17 cellular contexts compared by ENCODE assay signal in genomic region chr1:245677446-245678240, GRCh38.
A peak's percentile ranks its signal among the peaks of the same experiment; 100 is the strongest.
DNase-seq lines count a peak whose midpoint lies in the region; ATAC-seq, FAIRE-seq and TF ChIP-seq lines count a peak whose summit lies in the region.
"Had no signal": no experiment of that assay in that cellular context is flagged by ENCODE, and none has a peak within 500 bp of the region (broad histone marks: within the 10 kb centered on the region; RNA-seq: fewer than 3 reads in every experiment).

No MANE protein-coding gene starts in this region.

- H3K4me2 ChIP-seq in K562 (ENCODE audit: insufficient read depth, low read length): no peak overlapping the region

- TF ChIP-seq CTCF in K562 (IDR thresholded peaks at IDR 0.05 in 2 of 3, conservative IDR thresholded peaks at IDR 0.05 in 1 of 3; ENCODE audit: insufficient read depth in 2 of 3, low read depth in 1 of 3, low read length in 3 of 3) (peak in 2 of 3 experiments; percentile 11 to 34; a peak in 3 of 6 replicates), thyroid gland (IDR thresholded peaks at IDR 0.05) (no peak), mucosa of descending colon (IDR thresholded peaks at IDR 0.05) (no peak)

- H3K4me1 ChIP-seq in K562 (replicated peaks in 1 of 2; ENCODE audit: control insufficient read depth in 2 of 2, insufficient read depth in 2 of 2, low read length in 2 of 2): no peaks in the 10 kb centered on the region; a peak in 2 of 5 replicates
- no peaks in the 10 kb centered on the region for H3K4me1 ChIP-seq in thyroid gland
- no peaks in the 10 kb centered on the region for H3K4me1 ChIP-seq in mucosa of descending colon (ENCODE audit: low read depth)
- H3K4me1 ChIP-seq: Caco-2 had no signal

- H3K9me1 ChIP-seq in K562 (ENCODE audit: control insufficient read depth, insufficient read depth, low read length): no peaks in the 10 kb centered on the region

- no peaks in the 10 kb centered on the region for H4K20me1 ChIP-seq in K562 (replicated peaks; ENCODE audit: control insufficient read depth, insufficient read depth, low read length)

- intact Hi-C loops in cardiac septum (cut with DNase I) (no loop called here), Right ventricle myocardium inferior (cut with DNase I) (no loop called here), K562 (cut with micrococcal nuclease) (loop anchor here (10.0 kb wide), 2 partner anchors 163 to 523 kb away; partner anchors contain the start of gene KIF26B), thyroid gland (cut with DNase I) (no loop called here), mucosa of descending colon (cut with DNase I, micrococcal nuclease) (no loop called here)

- CTCF ChIA-PET in K562 (lab: Yijun Ruan, JAX; ENCODE audit: low intra/inter-chr PET ratio): no interaction called here

- in situ Hi-C loops in K562 (cut with MboI): no loop called here

- peak; percentile 61 for DNase-seq in cardiac septum (ENCODE audit: low spot score)
- DNase-seq in Right ventricle myocardium inferior (ENCODE audit: missing footprints): no peak
- no peak for DNase-seq in K562 (ENCODE audit: extremely low read depth in 1 of 4, low spot score in 3 of 4)
- DNase-seq in kidney tubule cell (ENCODE audit: low spot score): peak; percentile 7
- DNase-seq in iPS-NIHi11 (ENCODE audit: low spot score): no peak
- no peak for DNase-seq in thyroid gland
- DNase-seq in NCI-H2227 (lab: John Stamatoyannopoulos, UW; ENCODE audit: unreplicated experiment): no peak
- no peak for DNase-seq in mucosa of descending colon
- DNase-seq: 8988T, KG1, NCI-H1092, NCI-H1694 treated with DMSO at 0.1 percent for 48 hours, NCI-H446, PC-3 had no signal

- POLR2A ChIA-PET in K562 (lab: Yijun Ruan, JAX): no interaction called here

- H3K9ac ChIP-seq in K562 (ENCODE audit: insufficient read depth in 1 of 2, low read depth in 2 of 2, low read length in 2 of 2): no peak overlapping the region

- BruUV-seq in K562 (replicated peaks; lab: Mats Ljungman, UMichigan): no TSS peak

- peaks cover 22 to 54% of the 10 kb centered on the region in 2 experiments; a peak in 4 of 5 replicates for H3K27me3 ChIP-seq in K562 (ENCODE audit: control insufficient read depth in 2 of 2, insufficient read depth in 2 of 2, low read length in 2 of 2)
- H3K27me3 ChIP-seq in thyroid gland: no peaks in the 10 kb centered on the region

- H3K27ac ChIP-seq in K562 (ENCODE audit: extremely low read depth, low read depth, low read length): no peak overlapping the region
- H3K27ac ChIP-seq in thyroid gland: no peak overlapping the region

- 2% methylated on average over 9 of the region's 9 CpGs for WGBS in K562 (ENCODE audit: insufficient coverage, low coverage, missing lambda C conversion rate)
- 74 to 87% methylated on average over 9 of the region's 9 CpGs for WGBS in thyroid gland, 2 donors

- FAIRE-seq in K562 (lab: Jason Lieb, UNC): no peak
- FAIRE-seq: GM12878, GM18507 had no signal

- TF ChIP-seq EP300 in K562 (IDR thresholded peaks at IDR 0.05; ENCODE audit: low read length): no peak

- H3K4me3 ChIP-seq in K562 (no peak overlapping the region), thyroid gland (replicated peaks in 1 of 3) (no peak overlapping the region), mucosa of descending colon (no peak overlapping the region)
- H3K4me3 ChIP-seq: GM12878 had no signal

- H3K9me3 ChIP-seq in K562 (replicated peaks; ENCODE audit: control insufficient read depth, insufficient read depth, low read depth, low read length): no peaks in the 10 kb centered on the region
- no peaks in the 10 kb centered on the region for H3K9me3 ChIP-seq in thyroid gland
- H3K9me3 ChIP-seq in mucosa of descending colon: no peaks in the 10 kb centered on the region
- H3K9me3 ChIP-seq: Caco-2 had no signal

- TF ChIP-seq POLR2A in K562 (conservative IDR thresholded peaks at IDR 0.05) (no peak), thyroid gland (IDR thresholded peaks at IDR 0.05) (no peak)

- H3K36me3 ChIP-seq in K562 (ENCODE audit: control insufficient read depth, insufficient read depth, low read length): no peaks in the 10 kb centered on the region
- H3K36me3 ChIP-seq in thyroid gland: no peaks in the 10 kb centered on the region
- no peaks in the 10 kb centered on the region for H3K36me3 ChIP-seq in mucosa of descending colon (ENCODE audit: low read depth)

- no peak overlapping the region for H2AFZ ChIP-seq in K562 (ENCODE audit: low read depth, low read length)

- TF ChIP-seq RAD21 in K562 (CRISPR knock-in tag; conservative IDR thresholded peaks at IDR 0.05 in 1 of 2, IDR thresholded peaks at IDR 0.05 in 1 of 2): peak in 1 of 2 experiments; percentile 33; a peak in 2 of 4 replicates

- ATAC-seq in Right ventricle myocardium inferior: no peak
- peak; percentile 58 for ATAC-seq in K562
- no peak for ATAC-seq in mucosa of descending colon
- ATAC-seq: GM12878, PC-3 had no signal

- H3K79me2 ChIP-seq in K562 (ENCODE audit: control insufficient read depth, insufficient read depth, low read length): no peaks in the 10 kb centered on the region

TF ChIP-seq in K562, 482 proteins besides CTCF, POLR2A, EP300 and RAD21:
- no peak for TF ChIP-seq HINFP (tag; conservative IDR thresholded peaks at IDR 0.05; ENCODE audit: low read depth)
- TF ChIP-seq HLTF (IDR thresholded peaks at IDR 0.05): no peak
- TF ChIP-seq ZNF444 (CRISPR knock-in tag; IDR thresholded peaks at IDR 0.05): no peak
- no peak for TF ChIP-seq ZNF785 (CRISPR knock-in tag; IDR thresholded peaks at IDR 0.05)
- TF ChIP-seq SP1 (CRISPR knock-in tag; IDR thresholded peaks at IDR 0.05): no peak
- no peak for TF ChIP-seq POLR2AphosphoS5 (IDR thresholded peaks at IDR 0.05; ENCODE audit: control insufficient read depth, insufficient read depth, low read depth, low read length)
- no peak for TF ChIP-seq CC2D1A (IDR thresholded peaks at IDR 0.05)
- TF ChIP-seq POLR2AphosphoS2 (IDR thresholded peaks at IDR 0.05; ENCODE audit: low read length): no peak
- no peak for TF ChIP-seq ZNF3 (CRISPR knock-in tag; IDR thresholded peaks at IDR 0.05)
- TF ChIP-seq ZNF561 (CRISPR knock-in tag; conservative IDR thresholded peaks at IDR 0.05): no peak
- TF ChIP-seq HOXB6 (CRISPR knock-in tag; IDR thresholded peaks at IDR 0.05; ENCODE audit: borderline replicate concordance): no peak
- TF ChIP-seq CBFA2T3 (IDR thresholded peaks at IDR 0.05): no peak
- no peak for TF ChIP-seq ILK (tag; IDR thresholded peaks at IDR 0.05; ENCODE audit: borderline replicate concordance, low read depth)

Comparison
In these comparisons a context has a peak if more than half of its experiments do, and no peak if none do; other contexts are left out.
1. DNase-seq: peak in cardiac septum (single experiment) and kidney tubule cell (single experiment); none in Right ventricle myocardium inferior (single experiment), K562 (0 of 4), iPS-NIHi11 (single experiment), thyroid gland (0 of 2), NCI-H2227 (single experiment) and mucosa of descending colon (0 of 3).
2. CTCF ChIP-seq: peak in K562 (2 of 3); none in thyroid gland (0 of 6) and mucosa of descending colon (single experiment).